7 cellular contexts compared by ENCODE assay signal in the genomic region with DNA sequence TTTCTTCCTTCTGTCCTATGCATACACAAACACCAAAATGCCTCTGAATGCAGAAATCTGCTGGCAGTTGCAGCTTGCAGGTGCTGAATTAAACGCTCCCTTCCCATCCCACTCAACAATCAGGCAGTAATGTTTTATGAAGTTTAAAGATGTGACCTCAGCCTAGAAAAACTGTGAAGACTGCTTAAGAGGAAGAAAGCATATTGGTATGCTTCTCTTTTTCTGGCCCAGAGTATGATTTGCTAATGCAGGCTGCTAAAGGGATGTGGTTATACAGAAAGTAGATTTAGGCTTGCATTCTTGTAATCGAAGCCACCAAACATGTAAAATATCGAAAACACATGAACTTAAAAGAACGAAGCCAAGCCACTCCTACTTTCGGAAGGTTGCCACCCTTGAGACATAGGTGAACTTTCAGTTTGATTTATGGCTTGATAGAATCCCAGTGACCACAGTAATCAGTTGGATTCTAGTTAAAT. TPM values are rescaled to one million over a fixed set of nuclear protein-coding genes. Genes with fewer than 3 reads are reported as not detected.
DNase-seq lines count a peak whose midpoint lies in the region; ATAC-seq, FAIRE-seq and TF ChIP-seq lines count a peak whose summit lies in the region.

No MANE protein-coding gene starts in this region.

- DNase-seq in HEK293T (ENCODE audit: extremely low spot score) (no peak), NAMALWA (ENCODE audit: low spot score) (peak; percentile 40), fibroblast of lung (ENCODE audit: low read depth in 2 of 2) (peak in 1 of 2 donors; percentile 49), prostate gland (ENCODE audit: low spot score) (no peak), D721Med (ENCODE audit: insufficient read length, low spot score) (no peak), RWPE1 (ENCODE audit: low spot score) (no peak)

- CTCF ChIA-PET in HEK293T (lab: Yijun Ruan, JAX) (no interaction called here), RWPE1 (lab: Yijun Ruan, JAX) (no interaction called here)

- H3K4me1 ChIP-seq in fibroblast of lung (ENCODE audit: control insufficient read depth, extremely low read depth, insufficient read depth, low read length): peaks cover 2% of the 10 kb centered on the region
- H3K4me1 ChIP-seq in prostate gland (replicated peaks): peaks cover 6% of the 10 kb centered on the region

- POLR2A ChIA-PET in HEK293T (lab: Yijun Ruan, JAX): no interaction called here
- POLR2A ChIA-PET in RWPE1 (lab: Yijun Ruan, JAX; ENCODE audit: low non-redundant PET): no interaction called here

- no peak for TF ChIP-seq CTCF in fibroblast of lung (conservative IDR thresholded peaks at IDR 0.05 in 1 of 2, IDR thresholded peaks at IDR 0.05 in 1 of 2; ENCODE audit: low read depth in 1 of 2, low read length in 2 of 2)
- no peak for TF ChIP-seq CTCF in prostate gland (IDR thresholded peaks at IDR 0.05)
- TF ChIP-seq CTCF in D721Med (IDR thresholded peaks at IDR 0.05; ENCODE audit: insufficient read depth, missing control alignments): no peak
- TF ChIP-seq CTCF in RWPE1 (conservative IDR thresholded peaks at IDR 0.05; ENCODE audit: low read depth): no peak

- H3K9me3 ChIP-seq in fibroblast of lung (ENCODE audit: control insufficient read depth, insufficient read depth, low read depth, low read length): no peaks in the 10 kb centered on the region
- H3K9me3 ChIP-seq in prostate gland: no peaks in the 10 kb centered on the region

- intact Hi-C loops in prostate gland (cut with DNase I): no loop called here

- H3K27me3 ChIP-seq in fibroblast of lung (ENCODE audit: control insufficient read depth, insufficient read depth, low read length) (no peaks in the 10 kb centered on the region), prostate gland (replicated peaks; ENCODE audit: insufficient read depth) (no peaks in the 10 kb centered on the region)

- H3K27ac ChIP-seq in fibroblast of lung (ENCODE audit: insufficient read depth, low read length) (no peak overlapping the region), prostate gland (no peak overlapping the region), RWPE1 (no peak overlapping the region)

- H3K9ac ChIP-seq in fibroblast of lung (ENCODE audit: insufficient read depth, low read length): no peak overlapping the region

- no peak for TF ChIP-seq POLR2A in prostate gland (IDR thresholded peaks at IDR 0.05)

- H2AFZ ChIP-seq in fibroblast of lung (ENCODE audit: low read length): no peak overlapping the region

- H3K4me2 ChIP-seq in fibroblast of lung (ENCODE audit: extremely low read depth, insufficient read depth, low read length): peak overlapping the region; percentile 47

- FAIRE-seq in D721Med (lab: Jason Lieb, UNC): no peak

- no peaks in the 10 kb centered on the region for H4K20me1 ChIP-seq in fibroblast of lung (ENCODE audit: control insufficient read depth, extremely low read depth, insufficient read depth, low read length)

- H3K4me3 ChIP-seq in fibroblast of lung (replicated peaks in 1 of 4; ENCODE audit: control extremely low read depth in 1 of 4, insufficient read depth in 1 of 4, low read depth in 3 of 4, low read length in 4 of 4) (peak overlapping the region in 1 of 4 experiments; percentile 18), prostate gland (no peak overlapping the region)

- 30% methylated on average over 5 of the region's 5 CpGs for WGBS in prostate gland

- H3K79me2 ChIP-seq in fibroblast of lung (ENCODE audit: control insufficient read depth, insufficient read depth, low read length): peaks cover 23% of the 10 kb centered on the region

- peak; percentile 88 for ATAC-seq in GM18861 (IDR thresholded peaks at IDR 0.05; ENCODE audit: unreplicated experiment)

- H3K36me3 ChIP-seq in fibroblast of lung (ENCODE audit: control insufficient read depth, insufficient read depth, low read length) (no peaks in the 10 kb centered on the region), prostate gland (no peaks in the 10 kb centered on the region)

TF ChIP-seq in HEK293T, 16 proteins besides CTCF, POLR2A, EP300 and RAD21:
- TF ChIP-seq ZNF384 (IDR thresholded peaks at IDR 0.05): no peak
- TF ChIP-seq, protein P1, sequence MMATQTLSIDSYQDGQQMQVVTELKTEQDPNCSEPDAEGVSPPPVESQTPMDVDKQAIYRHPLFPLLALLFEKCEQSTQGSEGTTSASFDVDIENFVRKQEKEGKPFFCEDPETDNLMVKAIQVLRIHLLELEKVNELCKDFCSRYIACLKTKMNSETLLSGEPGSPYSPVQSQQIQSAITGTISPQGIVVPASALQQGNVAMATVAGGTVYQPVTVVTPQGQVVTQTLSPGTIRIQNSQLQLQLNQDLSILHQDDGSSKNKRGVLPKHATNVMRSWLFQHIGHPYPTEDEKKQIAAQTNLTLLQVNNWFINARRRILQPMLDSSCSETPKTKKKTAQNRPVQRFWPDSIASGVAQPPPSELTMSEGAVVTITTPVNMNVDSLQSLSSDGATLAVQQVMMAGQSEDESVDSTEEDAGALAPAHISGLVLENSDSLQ (IDR thresholded peaks at IDR 0.05): peak; percentile 32; the same call in 1 of the 2 replicates

RNA-seq across cellular contexts. Expression of gene MAP3K5, which starts 40.8 kb away (rescaled TPM):
- total RNA-seq in fibroblast of lung: 45.2 and 62.6 TPM in 2 replicates
- 10.9 and 20.4 TPM in 2 replicates for polyA plus RNA-seq in fibroblast of lung
- 9.7 and 20.1 TPM in 2 replicates for polyA plus RNA-seq in fibroblast of lung (2012)
- polyA minus RNA-seq in fibroblast of lung (ENCODE audit: low replicate concordance): 3.1 and 7.1 TPM in 2 replicates
- 10 to 100 TPM; 65.7 to 98.4 TPM for total RNA-seq in prostate gland
